Comparison of ENCODE assay signal across 8 cellular contexts in genomic region chr2:55223958-55224760, GRCh38. TPM values are rescaled to one million over a fixed set of nuclear protein-coding genes. Genes with fewer than 3 reads are reported as not detected.
A peak's percentile ranks its signal among the peaks of the same experiment; 100 is the strongest.
DNase-seq lines count a peak whose midpoint lies in the region; ATAC-seq, FAIRE-seq and TF ChIP-seq lines count a peak whose summit lies in the region.

No MANE protein-coding gene starts in this region.

- peak overlapping the region; percentile 55; the same call in 1 of the 2 replicates for H3K27ac ChIP-seq in VCaP

- no peak for TF ChIP-seq CTCF in VCaP (conservative IDR thresholded peaks at IDR 0.05)

- FAIRE-seq in GM12891 (lab: Jason Lieb, UNC): peak; percentile 61

- peak; percentile 10 to 16 for ATAC-seq in left cardiac atrium
- ATAC-seq in sciatic nerve: peak; percentile 27
- no peak for ATAC-seq in GM21360 (IDR thresholded peaks at IDR 0.05; ENCODE audit: unreplicated experiment)
- no peak for ATAC-seq in GM19328 (IDR thresholded peaks at IDR 0.05; ENCODE audit: unreplicated experiment)
- no peak for ATAC-seq in HG03175 (IDR thresholded peaks at IDR 0.05; ENCODE audit: unreplicated experiment)
- ATAC-seq in GM18861 (IDR thresholded peaks at IDR 0.05; ENCODE audit: unreplicated experiment): no peak

- no peak for TF ChIP-seq POLR2A in GM12891 (IDR thresholded peaks at IDR 0.05; ENCODE audit: low read depth, low read length)

- DNase-seq in GM12891 (ENCODE audit: insufficient read length, low spot score) (no peak), left cardiac atrium (no peak), sciatic nerve (ENCODE audit: low spot score) (no peak)

- intact Hi-C loops in left cardiac atrium (cut with DNase I) (no loop called here), sciatic nerve (cut with DNase I) (no loop called here)

TF ChIP-seq in GM12891, 5 proteins besides CTCF, POLR2A, EP300 and RAD21:
- TF ChIP-seq PAX5 (IDR thresholded peaks at IDR 0.05; ENCODE audit: insufficient read depth, low read length, severe bottlenecking) (no peak), POU2F2 (IDR thresholded peaks at IDR 0.05; ENCODE audit: low read depth, low read length) (no peak), POLR2AphosphoS5 (IDR thresholded peaks at IDR 0.05; ENCODE audit: low read depth, low read length) (no peak), SPI1 (IDR thresholded peaks at IDR 0.05; ENCODE audit: low read depth, low read length) (no peak), TAF1 (IDR thresholded peaks at IDR 0.05; ENCODE audit: low read depth, low read length) (no peak)

RNA-seq across cellular contexts. Expression of gene CLHC1, which starts 7.9 kb away (rescaled TPM):
- 5.5 TPM for polyA plus RNA-seq in GM12891 (2012; ENCODE audit: low read depth, missing spikeins)
- 1 to 10 TPM; 5.4 to 8.1 TPM for total RNA-seq in left cardiac atrium
- total RNA-seq in sciatic nerve: 11.9 TPM

RNA-seq across cellular contexts. Expression of gene RPS27A, which starts 8.3 kb away (rescaled TPM):
- 4,007 TPM for polyA plus RNA-seq in GM12891 (2012; ENCODE audit: low read depth, missing spikeins)
- total RNA-seq in left cardiac atrium (100 to 1,000 TPM; 562 to 564 TPM), sciatic nerve (762 TPM)

RNA-seq across cellular contexts. Expression of gene MTIF2, which starts 44.9 kb away (rescaled TPM):
- 26.7 TPM for polyA plus RNA-seq in GM12891 (2012; ENCODE audit: low read depth, missing spikeins)
- total RNA-seq in left cardiac atrium (10 to 100 TPM; 30.4 to 36.3 TPM), sciatic nerve (18.2 TPM)

Comparison
In these comparisons a context has a peak if more than half of its experiments do, and no peak if none do; other contexts are left out.
1. ATAC-seq: peak in left cardiac atrium (2 of 2) and sciatic nerve (single experiment); none in GM21360 (single experiment), GM19328 (single experiment), HG03175 (single experiment) and GM18861 (single experiment).